In genomic region chr7:100568936-100569844, GRCh38 we compare ENCODE assay signal across 8 cellular contexts. TPM values are rescaled to one million over a fixed set of nuclear protein-coding genes. Genes with fewer than 3 reads are reported as not detected.
DNase-seq lines count a peak whose midpoint lies in the region; ATAC-seq and TF ChIP-seq lines count a peak whose summit lies in the region.

No MANE protein-coding gene starts in this region.

- TF ChIP-seq CTCF in fibroblast of pulmonary artery (IDR thresholded peaks at IDR 0.05; ENCODE audit: low read length, missing control alignments), result peak; percentile 34

- peaks cover 0 to 2% of the 10 kb centered on the region in 2 donors for H3K9me3 ChIP-seq in neuronal stem cell (replicated peaks in 1 of 2; ENCODE audit: control insufficient read depth in 2 of 2, insufficient read depth in 1 of 2, low read depth in 1 of 2, low read length in 2 of 2)

- H3K27ac Mint-ChIP-seq in activated T-cell treated with anti-CD3 and anti-CD28 coated beads, Interleukin-2, amount 50 U/mL, for 72 hours, result no peak overlapping the region

- peak overlapping the region; percentile 24 for H3K4me3 ChIP-seq in fibroblast of pulmonary artery (replicated peaks; ENCODE audit: low read depth, low read length)
- H3K4me3 ChIP-seq in neuronal stem cell (ENCODE audit: low read length in 2 of 2), result peak overlapping the region; percentile 29 to 83

- no peaks in the 10 kb centered on the region for H3K9me3 Mint-ChIP-seq in activated T-cell treated with anti-CD3 and anti-CD28 coated beads, Interleukin-2, amount 50 U/mL, for 72 hours

- peak overlapping the region; percentile 100 for H3K18ac ChIP-seq in neuronal stem cell (ENCODE audit: low read length)

- ATAC-seq in activated T-cell treated with anti-CD3 and anti-CD28 coated beads, Interleukin-2, amount 50 U/mL, for 72 hours (replicated peaks in 1 of 2), result peak; percentile 34 to 52
- ATAC-seq in HG03457 (IDR thresholded peaks at IDR 0.05; ENCODE audit: unreplicated experiment), result no peak

- H3K23ac ChIP-seq in neuronal stem cell (ENCODE audit: low read depth, low read length, poor library complexity), result peak overlapping the region; percentile 100

- H3K4me3 Mint-ChIP-seq in activated T-cell treated with anti-CD3 and anti-CD28 coated beads, Interleukin-2, amount 50 U/mL, for 72 hours, result peak overlapping the region; percentile 62 to 75

- H3K36me3 Mint-ChIP-seq in activated T-cell treated with anti-CD3 and anti-CD28 coated beads, Interleukin-2, amount 50 U/mL, for 72 hours (ENCODE audit: insufficient read depth in 2 of 2), result peaks cover 3 to 5% of the 10 kb centered on the region in 2 donors

- H4K91ac ChIP-seq in neuronal stem cell (ENCODE audit: low read depth, low read length, poor library complexity), result no peak overlapping the region

- WGBS in neuronal stem cell (ENCODE audit: extremely low coverage in 2 of 2, insufficient read length in 2 of 2, insufficient replicate concordance in 1 of 2), 2 donors, result no CpG with 5 or more reads among the region's 35 CpGs

- peak overlapping the region; percentile 95 for H3K4me2 ChIP-seq in neuronal stem cell (ENCODE audit: insufficient read depth, low read length, poor library complexity, severe bottlenecking)

- H3K27me3 ChIP-seq in neuronal stem cell (ENCODE audit: control insufficient read depth in 3 of 3, insufficient read depth in 3 of 3, low read depth in 1 of 3, low read length in 3 of 3), result peaks cover 0 to 13% (median 0%) of the 10 kb centered on the region in 3 experiments

- no peaks in the 10 kb centered on the region for H3K27me3 Mint-ChIP-seq in activated T-cell treated with anti-CD3 and anti-CD28 coated beads, Interleukin-2, amount 50 U/mL, for 72 hours (ENCODE audit: low read depth)

- H2BK120ac ChIP-seq in neuronal stem cell (ENCODE audit: low read depth, low read length), result peak overlapping the region; percentile 100

- no peak overlapping the region for H3K4ac ChIP-seq in neuronal stem cell (ENCODE audit: low read length)

- peaks cover 5% of the 10 kb centered on the region for H3K79me1 ChIP-seq in neuronal stem cell (ENCODE audit: low read depth, low read length)

- peak overlapping the region; percentile 43 for H3K27ac ChIP-seq in neuronal stem cell (replicated peaks; ENCODE audit: low read length)

- no peak overlapping the region for H4K8ac ChIP-seq in neuronal stem cell (ENCODE audit: low read depth, low read length)

- DNase-seq in activated T-cell treated with anti-CD3 and anti-CD28 coated beads for 1 hour (ENCODE audit: low read depth) (peak; percentile 34), activated T-cell treated with anti-CD3 and anti-CD28 coated beads for 4 hours (no peak), NCI-H748 treated with DMSO at 0.1 percent for 48 hours (lab: John Stamatoyannopoulos, UW) (peak; percentile 33), fibroblast of pulmonary artery (ENCODE audit: low read depth) (peak; percentile 53), neuronal stem cell (ENCODE audit: low spot score) (peak; percentile 67), NCI-H510A treated with DMSO at 0.1 percent for 48 hours (lab: John Stamatoyannopoulos, UW) (no peak)
- peak; percentile 63 to 65 for DNase-seq in activated T-cell treated with anti-CD3 and anti-CD28 coated beads, Interleukin-2, amount 50 U/mL, for 72 hours

- no peaks in the 10 kb centered on the region for H3K36me3 ChIP-seq in neuronal stem cell (replicated peaks in 1 of 2; ENCODE audit: control insufficient read depth in 2 of 2, insufficient read depth in 2 of 2, low read length in 2 of 2)

- H2AFZ ChIP-seq in neuronal stem cell (ENCODE audit: low read length), result peak overlapping the region; percentile 76

- peaks cover 29 to 51% of the 10 kb centered on the region in 2 donors for H3K4me1 ChIP-seq in neuronal stem cell (ENCODE audit: control insufficient read depth in 2 of 2, insufficient read depth in 1 of 2, low read depth in 1 of 2, low read length in 2 of 2)

- no peak overlapping the region for H2BK12ac ChIP-seq in neuronal stem cell (ENCODE audit: low read length)

- peak overlapping the region; percentile 99 for H2BK15ac ChIP-seq in neuronal stem cell (ENCODE audit: low read length)

- H3K4me1 Mint-ChIP-seq in activated T-cell treated with anti-CD3 and anti-CD28 coated beads, Interleukin-2, amount 50 U/mL, for 72 hours (ENCODE audit: low read depth), result peaks cover 23% of the 10 kb centered on the region

- H3K9ac ChIP-seq in neuronal stem cell (ENCODE audit: low read depth, low read length, poor library complexity), result peak overlapping the region; percentile 94

- H3K14ac ChIP-seq in neuronal stem cell (ENCODE audit: low read length), result peak overlapping the region; percentile 99

- H2AK5ac ChIP-seq in neuronal stem cell (ENCODE audit: low read depth, low read length), result peak overlapping the region; percentile 66

- peak overlapping the region; percentile 90 for H2BK5ac ChIP-seq in neuronal stem cell (ENCODE audit: low read length)

RNA-seq across cellular contexts. Expression of gene SAP25, which starts 4.5 kb away (rescaled TPM):
- 10 to 100 TPM; 21.4 to 23.4 TPM for total RNA-seq in activated T-cell treated with anti-CD3 and anti-CD28 coated beads, Interleukin-2, amount 50 U/mL, for 72 hours
- 4.0 TPM for polyA plus RNA-seq in neuronal stem cell (2013, experiment 1 of 2)
- polyA plus RNA-seq in neuronal stem cell (2013, experiment 2 of 2), result 3.4 TPM

RNA-seq across cellular contexts. Expression of gene LRCH4, which starts 16.7 kb away (rescaled TPM):
- total RNA-seq in activated T-cell treated with anti-CD3 and anti-CD28 coated beads, Interleukin-2, amount 50 U/mL, for 72 hours, result 100 to 1,000 TPM; 144 to 154 TPM
- 30.1 TPM for polyA plus RNA-seq in neuronal stem cell (2013, experiment 1 of 2)
- 28.3 TPM for polyA plus RNA-seq in neuronal stem cell (2013, experiment 2 of 2)

RNA-seq across cellular contexts. Expression of gene FBXO24, which starts 16.9 kb away (rescaled TPM):
- 1 to 10 TPM; 2.1 to 3.6 TPM for total RNA-seq in activated T-cell treated with anti-CD3 and anti-CD28 coated beads, Interleukin-2, amount 50 U/mL, for 72 hours
- polyA plus RNA-seq in neuronal stem cell (2013, experiment 1 of 2), result 1.2 TPM
- polyA plus RNA-seq in neuronal stem cell (2013, experiment 2 of 2), result 1.1 TPM

RNA-seq across cellular contexts. Expression of gene AGFG2, which starts 30.2 kb away (rescaled TPM):
- total RNA-seq in activated T-cell treated with anti-CD3 and anti-CD28 coated beads, Interleukin-2, amount 50 U/mL, for 72 hours, result 10 to 100 TPM; 35.5 to 53.7 TPM
- polyA plus RNA-seq in neuronal stem cell (2013, experiment 1 of 2), result 3.2 TPM
- 4.6 TPM for polyA plus RNA-seq in neuronal stem cell (2013, experiment 2 of 2)

RNA-seq across cellular contexts. Expression of gene PCOLCE, which starts 33.0 kb away (rescaled TPM):
- total RNA-seq in activated T-cell treated with anti-CD3 and anti-CD28 coated beads, Interleukin-2, amount 50 U/mL, for 72 hours, result 10 to 100 TPM; 12.9 to 13.7 TPM
- polyA plus RNA-seq in neuronal stem cell (2013, experiment 1 of 2), result 24.7 TPM
- 24.4 TPM for polyA plus RNA-seq in neuronal stem cell (2013, experiment 2 of 2)

Comparison
In these comparisons a context has a peak if more than half of its experiments do, and no peak if none do; other contexts are left out.
1. DNase-seq: peak in activated T-cell treated with anti-CD3 and anti-CD28 coated beads for 1 hour (single experiment), NCI-H748 treated with DMSO at 0.1 percent for 48 hours (single experiment), activated T-cell treated with anti-CD3 and anti-CD28 coated beads, Interleukin-2, amount 50 U/mL, for 72 hours (2 of 2), fibroblast of pulmonary artery (single experiment) and neuronal stem cell (single experiment); none in activated T-cell treated with anti-CD3 and anti-CD28 coated beads for 4 hours (single experiment) and NCI-H510A treated with DMSO at 0.1 percent for 48 hours (single experiment).